In the genomic region with DNA sequence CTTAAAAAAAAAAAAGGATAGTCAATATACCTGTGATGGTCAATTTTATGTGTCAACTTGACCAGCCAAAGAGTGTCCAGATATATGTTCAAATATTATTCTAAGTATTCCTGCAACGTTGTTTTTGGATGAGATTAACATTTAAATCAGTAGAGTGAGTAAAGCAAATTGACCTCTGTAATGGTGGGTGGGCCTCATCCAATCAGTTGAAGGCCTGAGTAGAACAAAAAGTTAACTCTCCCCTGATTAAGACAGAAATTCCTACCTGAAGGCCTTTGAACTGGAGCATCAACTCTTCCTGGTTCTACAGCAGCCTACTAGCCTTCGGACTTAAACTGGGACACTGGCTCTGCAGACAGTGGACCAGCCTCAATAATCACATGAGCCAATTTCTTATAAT, we compare ENCODE assay signal across 8 cellular contexts.
"Had no signal": no experiment of that assay in that cellular context is flagged by ENCODE, and none has a peak within 500 bp of the region (broad histone marks: within the 10 kb centered on the region; RNA-seq: fewer than 3 reads in every experiment).

No MANE protein-coding gene starts in this region.

- H3K9me3 ChIP-seq: HAP-1 had no signal

- H3K4me3 ChIP-seq: GM23248, HAP-1 had no signal

- H3K9ac ChIP-seq: GM23248 had no signal

- H2AFZ ChIP-seq: GM23248 had no signal

- ATAC-seq: HCT116 had no signal

- H3K27ac ChIP-seq: GM23248 had no signal

- DNase-seq: GM23248, GOT3, H7, IMR-90, KBM-7 had no signal

- FAIRE-seq: HTR-8/SVneo had no signal

- H3K36me3 ChIP-seq: HAP-1 had no signal
